ENCODE assay signal across 21 cellular contexts in the genomic region with DNA sequence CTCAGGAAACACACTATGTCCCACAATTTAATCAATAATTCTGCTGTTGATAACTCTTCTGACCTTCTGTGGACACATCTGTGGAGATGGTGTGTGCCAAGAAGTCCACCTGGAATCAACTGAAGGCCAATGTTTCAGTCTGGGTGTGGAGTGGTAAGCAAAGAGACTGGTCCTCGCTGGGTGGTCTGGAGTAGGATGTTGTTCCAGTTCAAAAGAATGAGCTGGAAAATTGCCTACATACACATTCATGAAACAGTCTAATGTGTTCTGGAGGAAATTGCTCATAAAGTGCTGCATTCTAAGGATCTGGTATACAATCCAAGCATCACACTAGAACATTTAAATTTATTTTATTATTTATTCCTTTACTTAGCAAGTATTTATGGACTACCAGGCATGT. TPM values are rescaled to one million over a fixed set of nuclear protein-coding genes. Genes with fewer than 3 reads are reported as not detected.
"Had no signal": no experiment of that assay in that cellular context is flagged by ENCODE, and none has a peak within 500 bp of the region (broad histone marks: within the 10 kb centered on the region; RNA-seq: fewer than 3 reads in every experiment).

No MANE protein-coding gene starts in this region.

- H3K36me3 ChIP-seq: left lung, prostate gland, right lobe of liver had no signal

- H3K4me3 ChIP-seq: coronary artery, left lung, prostate gland, right lobe of liver, testis had no signal

- H3K4me1 ChIP-seq: foreskin keratinocyte, left lung, prostate gland, right lobe of liver, testis had no signal

- H3K9me3 ChIP-seq: prostate gland, right lobe of liver, testis had no signal

- DNase-seq: activated CD4-positive, alpha-beta memory T cell treated with anti-CD3 and anti-CD28 coated beads, Interleukin-2, amount 10 ng/mL, durations not matched to agents 7 days and 5 days; activated gamma-delta T cell treated with Interleukin-2 at 50 U/mL for 16 hours; activated naive CD8-positive, alpha-beta T cell treated with anti-CD3 and anti-CD28 coated beads for 36 hours; activated T-cell treated with anti-CD3 and anti-CD28 coated beads, Interleukin-2, amount 50 U/mL, for 48 hours; caudate nucleus; effector memory CD4-positive, alpha-beta T cell; foreskin keratinocyte; head of caudate nucleus; left lung; mesenchymal stem cell; occipital lobe; right lobe of liver; stimulated activated CD4-positive, alpha-beta T cell treated with anti-CD3 and anti-CD28 coated beads, Interleukin-4, amount 100 ng/mL, for 1 hour; stimulated activated CD8-positive, alpha-beta memory T cell treated with anti-CD3 and anti-CD28 coated beads, Interleukin-4, amount 100 ng/mL, for 48 hours; stimulated activated naive CD8-positive, alpha-beta T cell treated with anti-CD3 and anti-CD28 coated beads, Interleukin-15, Interleukin-2, amounts not matched to agents 100 U/mL and 50 U/mL, for 24 hours; T-cell; testis had no signal

- H3K27me3 ChIP-seq: foreskin keratinocyte, left lung, right lobe of liver, testis had no signal

- H3K27ac ChIP-seq: coronary artery, foreskin keratinocyte, left lung, prostate gland, right lobe of liver, testis, VCaP had no signal

RNA-seq across cellular contexts. Expression of a gene that starts 33.9 kb away (rescaled TPM):
- total RNA-seq: activated CD4-positive, alpha-beta memory T cell treated with anti-CD3 and anti-CD28 coated beads, Interleukin-2, amount 10 ng/mL, durations not matched to agents 7 days and 5 days; activated naive CD8-positive, alpha-beta T cell treated with anti-CD3 and anti-CD28 coated beads for 36 hours; foreskin keratinocyte; natural killer cell treated with Interleukin-12 subunit alpha and Interleukin-12 subunit beta and Interleukin-15 and Interleukin-18, amount 100 ng/mL, for 72 hours; T-cell had no signal
- polyA plus RNA-seq: foreskin keratinocyte had no signal
